Comparison of ENCODE assay signal across 8 cellular contexts in the genomic region with DNA sequence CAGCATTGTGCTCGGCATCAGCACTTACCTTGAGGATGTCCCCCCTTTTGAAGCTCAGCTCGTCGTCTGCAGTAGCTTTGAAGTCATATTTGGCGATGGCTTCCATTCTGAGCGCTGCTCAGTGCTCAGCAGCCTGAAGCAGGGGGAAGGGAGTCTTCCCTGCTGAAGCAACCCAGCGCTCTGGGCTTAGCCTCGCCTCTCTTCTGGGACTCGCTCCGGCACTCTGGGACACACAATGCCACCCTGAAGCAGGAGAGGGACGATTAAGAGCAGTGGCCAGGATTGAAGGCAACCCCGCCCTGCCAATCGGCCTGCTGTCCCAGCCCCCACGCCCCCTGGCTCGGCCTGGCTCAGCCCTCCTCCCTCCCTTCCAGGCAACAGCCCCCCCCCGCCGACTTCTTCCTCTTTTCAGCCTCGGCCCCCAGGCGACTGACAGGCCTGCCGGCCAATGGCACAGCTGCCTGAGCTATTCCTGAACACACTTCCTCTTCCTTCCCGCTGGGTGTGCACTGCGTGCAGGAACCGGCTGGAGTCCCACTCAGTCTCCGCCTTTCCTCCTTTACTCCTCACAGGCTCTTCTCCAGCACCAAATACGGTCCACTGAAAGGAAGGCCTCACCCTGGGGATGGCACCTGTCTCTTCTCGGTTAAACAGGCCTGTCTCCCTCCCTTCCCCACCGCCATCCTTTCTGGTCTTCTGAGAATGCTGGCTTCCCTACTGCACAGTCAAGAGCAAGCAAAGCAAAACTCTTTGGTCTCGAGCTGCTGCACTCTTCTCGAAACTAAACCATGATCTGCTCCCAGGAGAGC.
DNase-seq lines count a peak whose midpoint lies in the region; ATAC-seq and TF ChIP-seq lines count a peak whose summit lies in the region.

No MANE protein-coding gene starts in this region.

- peak overlapping the region; percentile 88 for H3K4me3 ChIP-seq in AG04449 (ENCODE audit: low read depth, low read length)

- ATAC-seq in GM18907 (IDR thresholded peaks at IDR 0.05; ENCODE audit: unreplicated experiment) (peak; percentile 82), HG03378 (IDR thresholded peaks at IDR 0.05; ENCODE audit: unreplicated experiment) (peak; percentile 62)

- H3K27me3 ChIP-seq in layer of hippocampus (ENCODE audit: control insufficient read depth, insufficient read depth, low read length) = no peaks in the 10 kb centered on the region

- no peak for TF ChIP-seq CTCF in AG04449 (IDR thresholded peaks at IDR 0.05; ENCODE audit: insufficient read depth, low read length, missing control alignments)

- H3K27ac ChIP-seq in cingulate gyrus (ENCODE audit: low read depth, low read length) = peak overlapping the region; percentile 95
- peak overlapping the region; percentile 82 for H3K27ac ChIP-seq in layer of hippocampus (ENCODE audit: low read depth, low read length)

- POLR2A ChIA-PET in AG04449 (lab: Yijun Ruan, JAX) = interaction anchor here (0.6 to 3.3 kb wide), 8 partner anchors 11 to 156 kb away, joined by 3 to 13 read pairs (median 4); a partner anchor contains a TSS

- DNase-seq in AG04449 (ENCODE audit: low read depth, low spot score) = peak; percentile 93
- DNase-seq in NCI-H510A (lab: John Stamatoyannopoulos, UW) = peak; percentile 99
- peak; percentile 71 to 76 for DNase-seq in activated CD4-positive, alpha-beta T cell treated with anti-CD3 and anti-CD28 coated beads for 4 hours
- DNase-seq in stimulated activated CD4-positive, alpha-beta T cell treated with anti-CD3 and anti-CD28 coated beads, Interleukin-1b, Interleukin-23, amount 100 ng/mL, for 1 hour (ENCODE audit: low read depth in 2 of 2) = peak; percentile 48 to 52

- CTCF ChIA-PET in AG04449 (lab: Yijun Ruan, JAX) = interaction anchor here (0.9 to 6.9 kb wide), 14 partner anchors 9 to 122 kb away, joined by 3 to 55 read pairs (median 5); a partner anchor contains a TSS

Comparison
In these comparisons a context has a peak if more than half of its experiments do, and no peak if none do; other contexts are left out.
1. Peak in every context shown above with its lines: DNase-seq, ATAC-seq, H3K4me3 ChIP-seq and H3K27ac ChIP-seq.